16 cellular contexts compared by ENCODE assay signal in the genomic region with DNA sequence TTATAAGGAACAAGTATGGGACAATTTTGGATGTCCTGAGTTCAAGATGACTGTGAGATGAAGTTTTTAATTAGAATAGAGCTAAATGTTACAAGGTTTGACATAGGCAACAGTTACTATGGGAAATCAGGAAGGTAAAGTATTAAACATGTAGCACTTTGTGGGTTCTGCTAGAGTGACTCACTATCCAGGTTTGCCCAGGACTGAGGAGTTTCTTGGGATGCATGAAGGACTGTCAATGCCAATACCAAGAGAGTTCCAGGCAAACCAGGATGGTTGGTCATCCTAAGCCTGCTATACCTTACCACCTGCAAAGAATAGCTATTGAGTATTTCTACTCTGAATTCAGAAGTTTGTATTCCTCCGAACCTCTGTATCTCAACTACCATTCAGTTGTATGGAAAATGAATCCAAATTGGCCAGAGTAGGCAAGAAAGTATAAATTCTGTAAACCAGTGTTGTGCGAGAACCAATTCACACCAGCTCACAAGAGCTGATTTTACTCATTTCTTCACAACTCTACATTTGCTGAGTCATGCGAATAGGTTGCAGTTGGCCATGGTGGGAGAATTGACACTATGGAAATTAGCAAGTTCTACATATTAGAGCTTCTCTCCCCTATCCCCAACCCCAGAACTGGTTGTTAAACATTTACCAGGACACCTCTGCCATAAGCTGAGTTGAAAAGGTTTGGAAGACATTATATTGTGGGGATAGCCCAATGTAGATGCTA.
DNase-seq lines count a peak whose midpoint lies in the region; ATAC-seq and TF ChIP-seq lines count a peak whose summit lies in the region.
"Had no signal": no experiment of that assay in that cellular context is flagged by ENCODE, and none has a peak within 500 bp of the region (broad histone marks: within the 10 kb centered on the region; RNA-seq: fewer than 3 reads in every experiment).

No MANE protein-coding gene starts in this region.

- no peaks in the 10 kb centered on the region for H3K9me1 ChIP-seq in IMR-90 (ENCODE audit: insufficient read depth, low read length)

- dilution Hi-C loops in IMR-90 (cut with HindIII; ENCODE audit: low sequenced_read_pairs, unreplicated experiment): no loop called here

- WGBS in IMR-90 (ENCODE audit: extremely low coverage in 2 of 2, insufficient read length in 1 of 2), 2 experiments: no CpG with 5 or more reads among the region's 3 CpGs

- no peak overlapping the region for H4K5ac ChIP-seq in IMR-90 (ENCODE audit: low read depth, low read length)

- no peak for DNase-seq in Caco-2
- DNase-seq in IMR-90: no peak
- DNase-seq in kidney tubule cell (ENCODE audit: low spot score): peak; percentile 65
- no peak for DNase-seq in NCI-H1105 (lab: John Stamatoyannopoulos, UW)
- no peak for DNase-seq in HPDE6-E6E7 (ENCODE audit: extremely low spot score)
- DNase-seq: AML-193; CD4-positive, alpha-beta T cell; DMS153; DMS79; GF-D8; GOT3; H9 had no signal

- peaks cover 24% of the 10 kb centered on the region for H3K36me3 Mint-ChIP-seq in Caco-2 (ENCODE audit: insufficient read depth, unreplicated experiment)

- H3K36me3 ChIP-seq in Caco-2 (ENCODE audit: control insufficient read depth, insufficient read depth, low read length) (no peaks in the 10 kb centered on the region), IMR-90 (ENCODE audit: control insufficient read depth, insufficient read depth, low read length) (no peaks in the 10 kb centered on the region)

- CTCF ChIA-PET in Caco-2 (lab: Charles Lee): no interaction called here
- CTCF ChIA-PET in IMR-90 (lab: Yijun Ruan, JAX): interaction anchor here (0.6 kb wide), 1 partner anchor 55 kb away, joined by 3 read pairs; no protein-coding TSS in a partner anchor

- H3K79me1 ChIP-seq in IMR-90 (ENCODE audit: low read depth in 1 of 2, low read length in 2 of 2): no peaks in the 10 kb centered on the region

- H3K4me3 ChIP-seq in Caco-2 (ENCODE audit: low read depth, low read length) (no peak overlapping the region), IMR-90 (ENCODE audit: insufficient read depth, low read depth, low read length) (no peak overlapping the region)

- H3K14ac ChIP-seq in IMR-90 (replicated peaks; ENCODE audit: low read depth, low read length): no peak overlapping the region

- H3K27me3 ChIP-seq in Caco-2 (replicated peaks; ENCODE audit: control insufficient read depth, insufficient read depth, low read length) (no peaks in the 10 kb centered on the region), IMR-90 (ENCODE audit: control insufficient read depth, insufficient read depth, low read length) (no peaks in the 10 kb centered on the region)

- BruUV-seq in Caco-2 (replicated peaks; lab: Mats Ljungman, UMichigan) (no TSS peak), IMR-90 (replicated peaks; lab: Mats Ljungman, UMichigan) (no TSS peak)

- no peak for TF ChIP-seq RAD21 in IMR-90 (IDR thresholded peaks at IDR 0.05; ENCODE audit: low read length)

- peaks cover 25% of the 10 kb centered on the region for H3K4me1 Mint-ChIP-seq in Caco-2 (ENCODE audit: low read depth, unreplicated experiment)

- no peak overlapping the region for H3K4me2 ChIP-seq in IMR-90 (ENCODE audit: low read depth, low read length)
- H3K4me2 ChIP-seq: KMS-11 had no signal

- no peak overlapping the region for H2BK20ac ChIP-seq in IMR-90 (ENCODE audit: low read depth, low read length)

- H2BK120ac ChIP-seq in IMR-90 (ENCODE audit: low read depth, low read length): no peak overlapping the region

- H2BK5ac ChIP-seq in IMR-90 (ENCODE audit: low read depth, low read length, poor library complexity, severe bottlenecking): no peak overlapping the region

- no peak overlapping the region for H3K18ac ChIP-seq in IMR-90 (ENCODE audit: low read depth, low read length)

- in situ Hi-C loops in IMR-90 (cut with MboI; ENCODE audit: low sequenced_read_pairs): no loop called here

- H3K23ac ChIP-seq in IMR-90 (ENCODE audit: low read depth, low read length): no peak overlapping the region

- TF ChIP-seq POLR2A in IMR-90 (IDR thresholded peaks at IDR 0.05; ENCODE audit: low read depth, low read length): no peak

- TF ChIP-seq CTCF in Caco-2 (IDR thresholded peaks at IDR 0.05; ENCODE audit: insufficient read depth in 1 of 2, low read depth in 1 of 2, low read length in 1 of 2, severe bottlenecking in 1 of 2, unreplicated experiment in 1 of 2) (no peak), IMR-90 (conservative IDR thresholded peaks at IDR 0.05; ENCODE audit: low read depth, low read length) (no peak)

- H3K4me1 ChIP-seq in Caco-2 (peaks cover 17% of the 10 kb centered on the region), IMR-90 (ENCODE audit: control insufficient read depth, insufficient read depth, low read length) (no peaks in the 10 kb centered on the region)

- no peak overlapping the region for H3K56ac ChIP-seq in IMR-90 (ENCODE audit: extremely low read depth, insufficient read depth, low read length)

- H2AK5ac ChIP-seq in IMR-90 (ENCODE audit: low read depth, low read length): no peak overlapping the region

- H4K8ac ChIP-seq in IMR-90 (ENCODE audit: low read depth in 2 of 2, low read length in 2 of 2): no peak overlapping the region

- no peak overlapping the region for H2BK15ac ChIP-seq in IMR-90 (ENCODE audit: low read depth, low read length)

- H2AK9ac ChIP-seq in IMR-90 (replicated peaks; ENCODE audit: low read depth, low read length, poor library complexity): no peak overlapping the region

- H3K9me3 ChIP-seq in Caco-2 (no peaks in the 10 kb centered on the region), IMR-90 (ENCODE audit: control insufficient read depth, insufficient read depth, low read length) (no peaks in the 10 kb centered on the region)

- H3K27me3 Mint-ChIP-seq in Caco-2 (ENCODE audit: insufficient read depth, unreplicated experiment): no peaks in the 10 kb centered on the region
- H3K27me3 Mint-ChIP-seq: CD4-positive, alpha-beta T cell had no signal

- no peak overlapping the region for H3K4ac ChIP-seq in IMR-90 (ENCODE audit: low read depth, low read length)

- POLR2A ChIA-PET in Caco-2 (lab: Charles Lee) (no interaction called here), IMR-90 (lab: Charles Lee; ENCODE audit: unreplicated experiment) (no interaction called here)

- H3K27ac ChIP-seq in IMR-90 (ENCODE audit: insufficient read depth, low read length): no peak overlapping the region
- H3K27ac ChIP-seq: C4-2B, HL-60, KMS-11 had no signal

- intact Hi-C loops in Caco-2 (cut with micrococcal nuclease; ENCODE audit: unreplicated experiment): loop anchor here (5.0 kb wide), 2 partner anchors 141 to 449 kb away; a partner anchor contains a TSS
- intact Hi-C loops in IMR-90 (cut with micrococcal nuclease): no loop called here

- no peaks in the 10 kb centered on the region for H3K9me3 Mint-ChIP-seq in Caco-2 (ENCODE audit: unreplicated experiment)
- H3K9me3 Mint-ChIP-seq: H9 had no signal

- H4K20me1 ChIP-seq in IMR-90 (ENCODE audit: insufficient read depth, low read length): no peaks in the 10 kb centered on the region

- H3K27ac Mint-ChIP-seq in Caco-2 (ENCODE audit: unreplicated experiment): peak overlapping the region; percentile 71
- H3K27ac Mint-ChIP-seq: CD4-positive, alpha-beta T cell; H9 had no signal

- H3K4me3 Mint-ChIP-seq in Caco-2 (ENCODE audit: unreplicated experiment): no peak overlapping the region
- H3K4me3 Mint-ChIP-seq: CD4-positive, alpha-beta T cell; H9 had no signal

- no peak overlapping the region for H2AFZ ChIP-seq in IMR-90 (replicated peaks; ENCODE audit: low read length, poor library complexity)

- H4K91ac ChIP-seq in IMR-90 (ENCODE audit: insufficient read depth, low read depth, low read length): no peak overlapping the region

- no peak overlapping the region for H3K9ac ChIP-seq in IMR-90 (ENCODE audit: low read depth, low read length)
- H3K9ac ChIP-seq: KMS-11 had no signal

- ATAC-seq in IMR-90 (ENCODE audit: low read depth): no peak
- ATAC-seq in HG03139 (IDR thresholded peaks at IDR 0.05; ENCODE audit: unreplicated experiment): no peak

TF ChIP-seq in IMR-90, 13 proteins besides CTCF, POLR2A, EP300 and RAD21:
- TF ChIP-seq NFE2L2 (IDR thresholded peaks at IDR 0.05; ENCODE audit: low read depth, low read length) (peak; percentile 90), MXI1 (IDR thresholded peaks at IDR 0.05; ENCODE audit: borderline replicate concordance, low read depth, low read length) (no peak), SMC3 (IDR thresholded peaks at IDR 0.05; ENCODE audit: low read depth, low read length) (no peak), CHD1 (IDR thresholded peaks at IDR 0.05; ENCODE audit: low read depth, low read length) (no peak), RCOR1 (IDR thresholded peaks at IDR 0.05; ENCODE audit: insufficient replicate concordance, low read length) (no peak), MAFK (IDR thresholded peaks at IDR 0.05; ENCODE audit: low read depth, low read length) (peak; percentile 86)
